ENCODE assay signal across 6 cellular contexts in genomic region chr10:114773197-114773532, GRCh38.
"Had no signal": no experiment of that assay in that cellular context is flagged by ENCODE, and none has a peak within 500 bp of the region (broad histone marks: within the 10 kb centered on the region; RNA-seq: fewer than 3 reads in every experiment).

No MANE protein-coding gene starts in this region.

- H3K36me3 ChIP-seq: HAP-1 had no signal

- H3K4me1 ChIP-seq: HAP-1 had no signal

- H3K9me3 ChIP-seq: HAP-1 had no signal

- ATAC-seq: K562 had no signal

- DNase-seq: GM23248, GOT3, H7, IMR-90 had no signal

- H2AFZ ChIP-seq: GM23248 had no signal

- H3K27ac ChIP-seq: GM23248 had no signal

- H3K9ac ChIP-seq: GM23248 had no signal

- H3K4me3 ChIP-seq: GM23248, HAP-1, K562 had no signal
